15 cellular contexts compared by ENCODE assay signal in the genomic region with DNA sequence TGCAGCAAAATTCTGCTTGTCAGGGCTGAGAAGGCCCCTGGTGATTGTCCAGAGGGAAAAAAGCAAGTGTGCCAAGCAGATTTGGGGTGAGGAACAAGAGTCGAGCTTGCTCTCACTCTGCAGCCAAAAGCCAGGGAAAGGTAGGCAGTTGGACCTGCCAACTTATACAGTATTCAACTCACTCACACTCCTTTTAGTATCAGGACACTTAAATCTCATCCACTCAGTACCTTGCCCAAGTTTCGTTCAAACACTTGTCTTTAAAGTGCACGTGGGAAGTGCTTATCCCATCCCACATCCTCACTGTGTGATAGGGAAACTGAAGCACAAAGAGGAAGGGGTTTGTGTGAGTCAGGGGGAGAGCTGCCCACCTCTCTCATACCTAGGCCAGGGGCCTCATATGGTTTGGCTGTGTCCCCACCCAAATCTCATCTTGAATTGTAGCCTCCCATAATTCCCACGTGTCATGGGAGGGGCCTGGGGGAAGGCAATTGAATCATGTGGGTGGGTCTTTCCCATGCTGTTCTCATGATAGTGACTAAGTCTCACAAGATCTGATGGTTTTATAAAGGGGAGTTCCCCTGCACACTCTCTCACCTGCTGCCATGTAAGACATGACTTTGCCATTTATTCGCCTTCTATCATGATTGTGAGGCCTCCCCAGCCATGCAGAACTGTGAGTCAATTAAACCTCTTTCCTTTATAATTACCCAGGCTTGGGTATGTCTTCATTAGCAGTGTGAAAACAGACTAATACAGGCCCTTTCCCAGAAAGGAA. TPM values are rescaled to one million over a fixed set of nuclear protein-coding genes. Genes with fewer than 3 reads are reported as not detected.
DNase-seq lines count a peak whose midpoint lies in the region; ATAC-seq and TF ChIP-seq lines count a peak whose summit lies in the region.
"Had no signal": no experiment of that assay in that cellular context is flagged by ENCODE, and none has a peak within 500 bp of the region (broad histone marks: within the 10 kb centered on the region; RNA-seq: fewer than 3 reads in every experiment).

No MANE protein-coding gene starts in this region.

- ATAC-seq in activated CD8-positive, alpha-beta T cell treated with anti-CD3 and anti-CD28 coated beads for 36 hours = no peak
- ATAC-seq in activated CD8-positive, alpha-beta T cell treated with anti-CD3 and anti-CD28 coated beads, Interleukin-2, amount 10 ng/mL, durations not matched to agents 7 days and 5 days = no peak
- ATAC-seq: GM12878, PC-3 had no signal

- peaks cover 2% of the 10 kb centered on the region for H3K4me1 Mint-ChIP-seq in activated CD8-positive, alpha-beta T cell treated with anti-CD3 and anti-CD28 coated beads for 36 hours (ENCODE audit: low read depth)
- H3K4me1 Mint-ChIP-seq in activated CD8-positive, alpha-beta T cell treated with anti-CD3 and anti-CD28 coated beads, Interleukin-2, amount 10 ng/mL, durations not matched to agents 7 days and 5 days (ENCODE audit: low read depth) = no peaks in the 10 kb centered on the region
- H3K4me1 Mint-ChIP-seq in neural crest cell = peaks cover 15% of the 10 kb centered on the region

- POLR2A ChIA-PET in activated CD8-positive, alpha-beta T cell treated with anti-CD3 and anti-CD28 coated beads for 36 hours (lab: Charles Lee) = no interaction called here
- POLR2A ChIA-PET in activated CD8-positive, alpha-beta T cell treated with anti-CD3 and anti-CD28 coated beads, Interleukin-2, amount 10 ng/mL, durations not matched to agents 7 days and 5 days (lab: Charles Lee) = no interaction called here

- DNase-seq in activated CD8-positive, alpha-beta T cell treated with anti-CD3 and anti-CD28 coated beads for 36 hours = peak; percentile 4
- DNase-seq in activated CD8-positive, alpha-beta T cell treated with anti-CD3 and anti-CD28 coated beads, Interleukin-2, amount 10 ng/mL, durations not matched to agents 7 days and 5 days = no peak
- DNase-seq in stimulated activated CD8-positive, alpha-beta memory T cell treated with anti-CD3 and anti-CD28 coated beads, Interleukin-4, amount 100 ng/mL, for 24 hours (ENCODE audit: low read depth) = peak; percentile 3
- DNase-seq in stimulated activated CD8-positive, alpha-beta memory T cell treated with anti-CD3 and anti-CD28 coated beads, Interleukin-4, amount 100 ng/mL, for 48 hours = no peak
- DNase-seq in neural crest cell (ENCODE audit: low read depth, low spot score) (no peak), NCI-H748 (lab: John Stamatoyannopoulos, UW; ENCODE audit: unreplicated experiment) (no peak), GM03348 (ENCODE audit: low spot score) (no peak)
- DNase-seq: DND-41, GM23248, NCI-H1105, NCI-H187, NCI-H748 treated with DMSO at 0.1 percent for 48 hours, PC-3 had no signal

- TF ChIP-seq CTCF in activated CD8-positive, alpha-beta T cell treated with anti-CD3 and anti-CD28 coated beads for 36 hours (IDR thresholded peaks at IDR 0.05) = no peak
- TF ChIP-seq CTCF in neural crest cell (conservative IDR thresholded peaks at IDR 0.05) = no peak

- no peaks in the 10 kb centered on the region for H3K36me3 Mint-ChIP-seq in activated CD8-positive, alpha-beta T cell treated with anti-CD3 and anti-CD28 coated beads for 36 hours (ENCODE audit: low read depth)
- no peaks in the 10 kb centered on the region for H3K36me3 Mint-ChIP-seq in activated CD8-positive, alpha-beta T cell treated with anti-CD3 and anti-CD28 coated beads, Interleukin-2, amount 10 ng/mL, durations not matched to agents 7 days and 5 days (ENCODE audit: low read depth)
- H3K36me3 Mint-ChIP-seq in neural crest cell (ENCODE audit: low read depth) = peaks cover 2% of the 10 kb centered on the region

- H3K9me3 Mint-ChIP-seq in activated CD8-positive, alpha-beta T cell treated with anti-CD3 and anti-CD28 coated beads for 36 hours = peaks cover 12% of the 10 kb centered on the region
- H3K9me3 Mint-ChIP-seq in activated CD8-positive, alpha-beta T cell treated with anti-CD3 and anti-CD28 coated beads, Interleukin-2, amount 10 ng/mL, durations not matched to agents 7 days and 5 days (ENCODE audit: insufficient read depth) = peaks cover 13% of the 10 kb centered on the region
- peaks cover 11% of the 10 kb centered on the region for H3K9me3 Mint-ChIP-seq in neural crest cell

- CTCF ChIA-PET in activated CD8-positive, alpha-beta T cell treated with anti-CD3 and anti-CD28 coated beads for 36 hours (lab: Charles Lee) = no interaction called here
- CTCF ChIA-PET in activated CD8-positive, alpha-beta T cell treated with anti-CD3 and anti-CD28 coated beads, Interleukin-2, amount 10 ng/mL, durations not matched to agents 7 days and 5 days (lab: Charles Lee) = no interaction called here

- H3K4me3 Mint-ChIP-seq in activated CD8-positive, alpha-beta T cell treated with anti-CD3 and anti-CD28 coated beads for 36 hours = no peak overlapping the region
- no peak overlapping the region for H3K4me3 Mint-ChIP-seq in activated CD8-positive, alpha-beta T cell treated with anti-CD3 and anti-CD28 coated beads, Interleukin-2, amount 10 ng/mL, durations not matched to agents 7 days and 5 days
- no peak overlapping the region for H3K4me3 Mint-ChIP-seq in neural crest cell

- no peak overlapping the region for H3K27ac Mint-ChIP-seq in activated CD8-positive, alpha-beta T cell treated with anti-CD3 and anti-CD28 coated beads for 36 hours
- H3K27ac Mint-ChIP-seq in activated CD8-positive, alpha-beta T cell treated with anti-CD3 and anti-CD28 coated beads, Interleukin-2, amount 10 ng/mL, durations not matched to agents 7 days and 5 days = no peak overlapping the region
- peak overlapping the region; percentile 37 for H3K27ac Mint-ChIP-seq in neural crest cell (ENCODE audit: unreplicated experiment)

- H3K27me3 Mint-ChIP-seq in activated CD8-positive, alpha-beta T cell treated with anti-CD3 and anti-CD28 coated beads for 36 hours = peaks cover 7% of the 10 kb centered on the region
- H3K27me3 Mint-ChIP-seq in activated CD8-positive, alpha-beta T cell treated with anti-CD3 and anti-CD28 coated beads, Interleukin-2, amount 10 ng/mL, durations not matched to agents 7 days and 5 days (ENCODE audit: low read depth) = no peaks in the 10 kb centered on the region
- H3K27me3 Mint-ChIP-seq in neural crest cell (ENCODE audit: low read depth) = peaks cover 12% of the 10 kb centered on the region

- intact Hi-C loops in activated CD8-positive, alpha-beta T cell treated with anti-CD3 and anti-CD28 coated beads for 36 hours (cut with micrococcal nuclease) = no loop called here

RNA-seq across cellular contexts. Expression of gene CES5A, which starts 25.6 kb away (rescaled TPM):
- total RNA-seq in activated CD8-positive, alpha-beta T cell treated with anti-CD3 and anti-CD28 coated beads for 36 hours = not detected
- not detected for total RNA-seq in activated CD8-positive, alpha-beta T cell treated with anti-CD3 and anti-CD28 coated beads, Interleukin-2, amount 10 ng/mL, durations not matched to agents 7 days and 5 days
- total RNA-seq in neural crest cell = not detected in 2 replicates
- total RNA-seq: GM12878, GM23248, LHCN-M2, PC-3 had no signal

Comparison
In these comparisons a context has a peak if more than half of its experiments do, and no peak if none do; other contexts are left out.
1. DNase-seq: peak in activated CD8-positive, alpha-beta T cell treated with anti-CD3 and anti-CD28 coated beads for 36 hours (single experiment) and stimulated activated CD8-positive, alpha-beta memory T cell treated with anti-CD3 and anti-CD28 coated beads, Interleukin-4, amount 100 ng/mL, for 24 hours (single experiment); none in activated CD8-positive, alpha-beta T cell treated with anti-CD3 and anti-CD28 coated beads, Interleukin-2, amount 10 ng/mL, durations not matched to agents 7 days and 5 days (single experiment), stimulated activated CD8-positive, alpha-beta memory T cell treated with anti-CD3 and anti-CD28 coated beads, Interleukin-4, amount 100 ng/mL, for 48 hours (single experiment), neural crest cell (single experiment), NCI-H748 (single experiment) and GM03348 (single experiment).